Comparison of ENCODE assay signal across 1 cellular context in genomic region chr1:12063141-12064072, GRCh38.
A peak's percentile ranks its signal among the peaks of the same experiment; 100 is the strongest.
TF ChIP-seq lines count a peak whose summit lies in the region.

Gene TNFRSF8 (plus strand): TSS chr1:12063303. CDS start chr1:12063599, 296 bp downstream.

TF ChIP-seq in K562, 482 proteins besides CTCF, POLR2A, EP300 and RAD21 (continued from another document):
- TF ChIP-seq RERE (CRISPR knock-in tag; IDR thresholded peaks at IDR 0.05; ENCODE audit: borderline replicate concordance) (peak; percentile 97; the same call in 1 of the 2 replicates), ZNF707 (CRISPR knock-in tag; conservative IDR thresholded peaks at IDR 0.05) (no peak), PURB (CRISPR knock-in tag; IDR thresholded peaks at IDR 0.05; ENCODE audit: low read depth) (no peak), SAFB (IDR thresholded peaks at IDR 0.05; ENCODE audit: borderline replicate concordance, low read depth, low read length) (peak; percentile 70), E2F3 (CRISPR knock-in tag; IDR thresholded peaks at IDR 0.05) (peak; percentile 58; the same call in 1 of the 2 replicates), SIX5 (IDR thresholded peaks at IDR 0.05; ENCODE audit: borderline replicate concordance in 1 of 2, insufficient read depth in 1 of 2, low read depth in 1 of 2, low read length in 2 of 2) (no peak), DIDO1 (tag; IDR thresholded peaks at IDR 0.05; ENCODE audit: low read depth) (no peak), ATF2 (CRISPR knock-in tag; IDR thresholded peaks at IDR 0.05) (peak; percentile 61; the same call in 1 of the 2 replicates), ZBTB7A (IDR thresholded peaks at IDR 0.05; ENCODE audit: borderline replicate concordance, control insufficient read depth, low read depth, low read length) (peak; percentile 58; the same call in 1 of the 2 replicates), ZNF282 (CRISPR knock-in tag; IDR thresholded peaks at IDR 0.05) (0 out of 2 replicates have a peak, but pooled peaks have one; percentile 65), HDAC1 (IDR thresholded peaks at IDR 0.05) (peak in 1 of 2 experiments; percentile 83; a peak in 2 of 4 replicates), HMGN3 (IDR thresholded peaks at IDR 0.05; ENCODE audit: borderline replicate concordance, extremely low read depth, insufficient read length, low read depth, low read length) (peak; percentile 37), ZNF263 (CRISPR knock-in tag; IDR thresholded peaks at IDR 0.05; ENCODE audit: borderline replicate concordance) (peak; percentile 78), ZBTB26 (CRISPR knock-in tag; IDR thresholded peaks at IDR 0.05) (no peak), IRF1 (CRISPR knock-in tag; IDR thresholded peaks at IDR 0.05; ENCODE audit: borderline replicate concordance) (peak; percentile 94; the same call in 1 of the 2 replicates), MNT (conservative IDR thresholded peaks at IDR 0.05) (peak; percentile 90 to 95), PHF21A (IDR thresholded peaks at IDR 0.05; ENCODE audit: borderline replicate concordance, low read depth) (no peak), ZNF431 (CRISPR knock-in tag; IDR thresholded peaks at IDR 0.05) (peak; percentile 90), NR4A1 (CRISPR knock-in tag; IDR thresholded peaks at IDR 0.05) (no peak), NR4A1 (tag; IDR thresholded peaks at IDR 0.05) (0 out of 2 replicates have a peak, but pooled peaks have one; percentile 47), MAFF (IDR thresholded peaks at IDR 0.05; ENCODE audit: low read length) (peak; percentile 88), SETDB1 (IDR thresholded peaks at IDR 0.05; ENCODE audit: low read length) (no peak), USF1 (CRISPR knock-in tag; IDR thresholded peaks at IDR 0.05) (peak; percentile 65; the same call in 1 of the 2 replicates), ARID4B (CRISPR knock-in tag; IDR thresholded peaks at IDR 0.05) (peak; percentile 86), NKRF (IDR thresholded peaks at IDR 0.05; ENCODE audit: borderline replicate concordance) (peak; percentile 76; the same call in 1 of the 2 replicates), SMARCE1 (IDR thresholded peaks at IDR 0.05) (peak; percentile 23; the same call in 1 of the 2 replicates), ATF3 (IDR thresholded peaks at IDR 0.05) (peak; percentile 64), ATF3 (CRISPR knock-in tag; conservative IDR thresholded peaks at IDR 0.05) (peak; percentile 83; the same call in 1 of the 2 replicates), SRSF3 (IDR thresholded peaks at IDR 0.05; ENCODE audit: insufficient read depth, low read length) (0 out of 2 replicates have a peak, but pooled peaks have one; percentile 21), BCOR (IDR thresholded peaks at IDR 0.05) (peak; percentile 43; the same call in 1 of the 2 replicates), GABPA (tag; conservative IDR thresholded peaks at IDR 0.05; ENCODE audit: low read depth) (peak; percentile 36), ZFP30 (CRISPR knock-in tag; IDR thresholded peaks at IDR 0.05; ENCODE audit: borderline replicate concordance) (no peak), ATF1 (CRISPR knock-in tag; IDR thresholded peaks at IDR 0.05) (no peak), ATF1 (tag; IDR thresholded peaks at IDR 0.05) (0 out of 2 replicates have a peak, but pooled peaks have one; percentile 43)
